Comparison of ENCODE assay signal across 10 cellular contexts in genomic region chr19:18009412-18010066, GRCh38. TPM values are rescaled to one million over a fixed set of nuclear protein-coding genes. Genes with fewer than 3 reads are reported as not detected.
A peak's percentile ranks its signal among the peaks of the same experiment; 100 is the strongest.
DNase-seq lines count a peak whose midpoint lies in the region; ATAC-seq, FAIRE-seq and TF ChIP-seq lines count a peak whose summit lies in the region.
"Had no signal": no experiment of that assay in that cellular context is flagged by ENCODE, and none has a peak within 500 bp of the region (broad histone marks: within the 10 kb centered on the region; RNA-seq: fewer than 3 reads in every experiment).

No MANE protein-coding gene starts in this region.

- intact Hi-C loops in gastrocnemius medialis (cut with DNase I; ENCODE audit: low total_unique reads), result loop anchor here (2.0 to 10.0 kb wide), 4 partner anchors 145 to 543 kb away; partner anchors contain the start of genes JUND, PIK3R2 and RAB3A

- in situ Hi-C loops in gastrocnemius medialis (cut with MboI; ENCODE audit: low sequenced_read_pairs in 4 of 4), result loop anchor here in 2 of 4 donors (5.0 to 10.0 kb wide), 2 partner anchors 45 to 48 kb away; no protein-coding TSS in a partner anchor

- peak; percentile 94 for FAIRE-seq in RCC 7860 (lab: Jason Lieb, UNC)

- TF ChIP-seq CTCF in gastrocnemius medialis (IDR thresholded peaks at IDR 0.05 in 4 of 5, conservative IDR thresholded peaks at IDR 0.05 in 1 of 5), result no peak

- peak in 1 of 2 donors; percentile 48 for TF ChIP-seq POLR2A in gastrocnemius medialis (IDR thresholded peaks at IDR 0.05)

- H3K4me3 ChIP-seq in gastrocnemius medialis, result peak overlapping the region; percentile 74 to 99 (median 83)

- H3K9me3 ChIP-seq in gastrocnemius medialis, result no peaks in the 10 kb centered on the region
- H3K9me3 ChIP-seq: uterus had no signal

- ATAC-seq in gastrocnemius medialis, result no peak

- peak overlapping the region; percentile 85 for H3K27ac ChIP-seq in cingulate gyrus (ENCODE audit: low read depth, low read length)
- H3K27ac ChIP-seq in gastrocnemius medialis, result peak overlapping the region; percentile 89 to 100 (median 95)

- DNase-seq in Daoy (ENCODE audit: low read depth) (peak; percentile 83), RCC 7860 (ENCODE audit: low spot score) (peak; percentile 78), gastrocnemius medialis (peak in 1 of 2 donors; percentile 52), hepatic stellate cell (ENCODE audit: low spot score) (no peak), NCI-H1105 treated with DMSO at 0.1 percent for 48 hours (lab: John Stamatoyannopoulos, UW) (no peak), NCI-H774 (lab: John Stamatoyannopoulos, UW) (no peak), AG20443 (ENCODE audit: low spot score) (no peak)
- DNase-seq: foreskin fibroblast, uterus had no signal

- H3K27me3 ChIP-seq in gastrocnemius medialis, result no peaks in the 10 kb centered on the region
- H3K27me3 ChIP-seq: uterus had no signal

- peaks cover 7 to 62% of the 10 kb centered on the region in 2 donors for H3K36me3 ChIP-seq in gastrocnemius medialis
- H3K36me3 ChIP-seq: uterus had no signal

- H3K4me1 ChIP-seq in gastrocnemius medialis, result peaks cover 20 to 30% of the 10 kb centered on the region in 2 donors

RNA-seq across cellular contexts. Expression of gene ARRDC2, which starts 1.6 kb away (rescaled TPM):
- total RNA-seq in Daoy (2014; rRNA removed; shearing (Covaris generic)), result 25.6 and 35.7 TPM in 2 replicates
- total RNA-seq in gastrocnemius medialis, result 100 to 1,000 TPM; 476 to 810 (median 543) TPM

RNA-seq across cellular contexts. Expression of gene KCNN1, which starts 42.6 kb away (rescaled TPM):
- total RNA-seq in Daoy (2014; rRNA removed; shearing (Covaris generic)), result 0.06 TPM in 1 of 2 replicates, not detected in the other
- total RNA-seq in gastrocnemius medialis, result not detected

Comparison
In these comparisons a context has a peak if more than half of its experiments do, and no peak if none do; other contexts are left out.
1. DNase-seq: peak in Daoy (single experiment) and RCC 7860 (single experiment); none in hepatic stellate cell (single experiment), NCI-H1105 treated with DMSO at 0.1 percent for 48 hours (single experiment), NCI-H774 (single experiment) and AG20443 (single experiment).
2. RNA of gene ARRDC2, which starts 1.6 kb away (total RNA-seq): 476 to 810 TPM in gastrocnemius medialis; 25.6 to 35.7 TPM in Daoy; every median in the first group is over 10 times any median in the second.